11 cellular contexts compared by ENCODE assay signal in genomic region chr2:46547223-46548102, GRCh38. TPM values are rescaled to one million over a fixed set of nuclear protein-coding genes. Genes with fewer than 3 reads are reported as not detected.
DNase-seq lines count a peak whose midpoint lies in the region; ATAC-seq and TF ChIP-seq lines count a peak whose summit lies in the region.
"Had no signal": no experiment of that assay in that cellular context is flagged by ENCODE, and none has a peak within 500 bp of the region (broad histone marks: within the 10 kb centered on the region; RNA-seq: fewer than 3 reads in every experiment).

No MANE protein-coding gene starts in this region.

- H3K9me3 ChIP-seq in SU-DHL-6 (ENCODE audit: insufficient read depth, low read length) = no peaks in the 10 kb centered on the region
- H3K9me3 ChIP-seq: SJSA1, upper lobe of right lung had no signal

- peak overlapping the region; percentile 15 for H3K4me2 ChIP-seq in SU-DHL-6 (ENCODE audit: low read depth, low read length, poor library complexity, severe bottlenecking)

- no peak for TF ChIP-seq CTCF in GM12864 (IDR thresholded peaks at IDR 0.05; ENCODE audit: low read depth, low read length, missing control alignments)
- TF ChIP-seq CTCF in SU-DHL-6 (IDR thresholded peaks at IDR 0.05; ENCODE audit: insufficient read depth, low read length, poor library complexity, severe bottlenecking) = no peak

- DNase-seq in GM12864 (ENCODE audit: low read depth) (no peak), left cardiac atrium (peak; percentile 48), sciatic nerve (ENCODE audit: low spot score) (no peak), GM03348 (ENCODE audit: low spot score) (no peak), NCI-H2029 treated with DMSO at 0.1 percent for 48 hours (lab: John Stamatoyannopoulos, UW) (no peak), DMS153 (lab: John Stamatoyannopoulos, UW) (no peak)
- DNase-seq: NCI-H1092 had no signal

- H3K27me3 ChIP-seq in SU-DHL-6 (ENCODE audit: low read length) = no peaks in the 10 kb centered on the region
- H3K27me3 ChIP-seq: SJSA1, upper lobe of right lung had no signal

- H3K9ac ChIP-seq in SU-DHL-6 (ENCODE audit: low read length) = no peak overlapping the region

- H3K4me3 ChIP-seq in GM12864 (ENCODE audit: low read depth, low read length) = peak overlapping the region; percentile 24
- H3K4me3 ChIP-seq in SU-DHL-6 (ENCODE audit: insufficient read depth, low read length, poor library complexity, severe bottlenecking) = no peak overlapping the region
- H3K4me3 ChIP-seq: SJSA1, upper lobe of right lung had no signal

- intact Hi-C loops in left cardiac atrium (cut with DNase I) = loop anchor here in 1 of 2 donors (2.0 kb wide), 1 partner anchor 17 kb away; no protein-coding TSS in a partner anchor
- intact Hi-C loops in sciatic nerve (cut with DNase I) = no loop called here

- no peaks in the 10 kb centered on the region for H4K20me1 ChIP-seq in SU-DHL-6 (ENCODE audit: low read depth, low read length)

- ATAC-seq in left cardiac atrium (peak; percentile 24 to 51), sciatic nerve (peak; percentile 1), HG03571 (IDR thresholded peaks at IDR 0.05; ENCODE audit: unreplicated experiment) (no peak)

- no peak overlapping the region for H2AFZ ChIP-seq in SU-DHL-6 (ENCODE audit: low read depth, low read length, severe bottlenecking)

- peak overlapping the region; percentile 5 for H3K27ac ChIP-seq in SU-DHL-6 (ENCODE audit: low read depth, low read length)
- H3K27ac ChIP-seq: SJSA1, upper lobe of right lung had no signal

- H3F3A ChIP-seq in SU-DHL-6 (ENCODE audit: insufficient read depth) = peaks cover 21% of the 10 kb centered on the region

- H3K79me2 ChIP-seq in SU-DHL-6 (ENCODE audit: insufficient read depth, low read length) = peaks cover 74% of the 10 kb centered on the region

- H3K36me3 ChIP-seq in SU-DHL-6 (ENCODE audit: low read length) = no peaks in the 10 kb centered on the region

- no peaks in the 10 kb centered on the region for H3K9me2 ChIP-seq in SU-DHL-6 (replicated peaks; ENCODE audit: insufficient read depth, low read length)

RNA-seq across cellular contexts. Expression of gene ATP6V1E2, which starts 5.1 kb away (rescaled TPM):
- total RNA-seq in left cardiac atrium (1 to 10 TPM; 4.1 to 6.5 TPM), sciatic nerve (6.7 TPM)

RNA-seq across cellular contexts. Expression of gene RHOQ, which starts 5.2 kb away (rescaled TPM):
- total RNA-seq in left cardiac atrium = 100 to 1,000 TPM; 156 to 186 TPM
- 152 TPM for total RNA-seq in sciatic nerve
